8 cellular contexts compared by ENCODE assay signal in genomic region chr2:7203056-7203467, GRCh38.
DNase-seq lines count a peak whose midpoint lies in the region; ATAC-seq and TF ChIP-seq lines count a peak whose summit lies in the region.

No MANE protein-coding gene starts in this region.

- no peaks in the 10 kb centered on the region for H3K27me3 ChIP-seq in H9 (ENCODE audit: insufficient read depth, low read length)

- H2AFZ ChIP-seq in H9 (ENCODE audit: low read length), result no peak overlapping the region

- H3K4me3 Mint-ChIP-seq in H9, result no peak overlapping the region

- H2BK120ac ChIP-seq in H9 (ENCODE audit: low read depth, low read length, poor library complexity, severe bottlenecking), result no peak overlapping the region

- no peak overlapping the region for H2BK12ac ChIP-seq in H9 (ENCODE audit: insufficient read length, low read depth, low read length)

- H4K8ac ChIP-seq in H9 (replicated peaks; ENCODE audit: insufficient read length, low read depth, low read length), result no peak overlapping the region

- no peak overlapping the region for H2AK5ac ChIP-seq in H9 (ENCODE audit: insufficient read length, low read length)

- H3K27ac ChIP-seq in H9 (ENCODE audit: insufficient read length, low read depth, low read length), result no peak overlapping the region
- no peak overlapping the region for H3K27ac ChIP-seq in coronary artery

- H2BK5ac ChIP-seq in H9 (ENCODE audit: insufficient read length, low read length), result no peak overlapping the region

- H3K9me3 ChIP-seq in H9 (ENCODE audit: control insufficient read depth, low read depth, low read length), result no peaks in the 10 kb centered on the region

- ATAC-seq in GM18907 (IDR thresholded peaks at IDR 0.05; ENCODE audit: unreplicated experiment), result no peak

- no CpG with 5 or more reads among the region's 4 CpGs for WGBS in H9 (ENCODE audit: extremely low coverage, insufficient read length, low lambda C conversion rate)

- H4K20me1 ChIP-seq in H9 (ENCODE audit: control insufficient read depth, insufficient read depth, insufficient read length), result no peaks in the 10 kb centered on the region

- peaks cover 2 to 3% of the 10 kb centered on the region in 2 experiments; a peak in 2 of 5 replicates for H3K9me3 Mint-ChIP-seq in H9

- H2BK20ac ChIP-seq in H9 (ENCODE audit: low read depth, low read length, poor library complexity, severe bottlenecking), result no peak overlapping the region

- H3K79me2 ChIP-seq in H9 (ENCODE audit: insufficient read depth, low read length), result no peaks in the 10 kb centered on the region

- no peak overlapping the region for H3K18ac ChIP-seq in H9 (ENCODE audit: insufficient read length, low read depth, low read length)

- no peak overlapping the region for H4K91ac ChIP-seq in H9 (ENCODE audit: insufficient read length, low read depth, low read length)

- no peak overlapping the region for H3K9ac ChIP-seq in H9 (ENCODE audit: extremely low read depth, insufficient read length, low read length)

- no peak overlapping the region for H3K23ac ChIP-seq in H9 (ENCODE audit: insufficient read length, low read depth, low read length)

- H2BK15ac ChIP-seq in H9 (ENCODE audit: low read depth, low read length), result no peak overlapping the region

- TF ChIP-seq CTCF in H9 (conservative IDR thresholded peaks at IDR 0.05), result peak; percentile 98
- peak; percentile 79 for TF ChIP-seq CTCF in coronary artery (IDR thresholded peaks at IDR 0.05)

- no peaks in the 10 kb centered on the region; the same call in 1 of the 2 replicates for H3K4me1 ChIP-seq in H9 (ENCODE audit: insufficient read depth, low read length)

- no peaks in the 10 kb centered on the region for H3K23me2 ChIP-seq in H9 (ENCODE audit: insufficient read length, low read depth, low read length, poor library complexity, severe bottlenecking)

- H3K4ac ChIP-seq in H9 (ENCODE audit: low read depth, low read length), result no peak overlapping the region

- H3K79me1 ChIP-seq in H9 (ENCODE audit: insufficient read depth, low read depth, low read length, poor library complexity, severe bottlenecking), result no peaks in the 10 kb centered on the region

- no peak overlapping the region for H3K56ac ChIP-seq in H9 (ENCODE audit: insufficient read length, low read depth, low read length)

- H3T11ph ChIP-seq in H9 (ENCODE audit: low read length), result no peak overlapping the region

- no peak overlapping the region for H3K4me2 ChIP-seq in H9 (ENCODE audit: insufficient read depth, insufficient read length, low read length)

- peak; percentile 15 for DNase-seq in CMK (ENCODE audit: low read depth)
- DNase-seq in H9, result peak; percentile 51
- DNase-seq in NCI-H345 treated with DMSO at 0.1 percent for 48 hours (lab: John Stamatoyannopoulos, UW; ENCODE audit: unreplicated experiment), result peak; percentile 82
- peak; percentile 26 to 53 for DNase-seq in activated CD4-positive, alpha-beta T cell treated with anti-CD3 and anti-CD28 coated beads for 4 hours
- DNase-seq in coronary artery (ENCODE audit: low spot score), result no peak
- peak; percentile 78 for DNase-seq in medulla oblongata (ENCODE audit: extremely low spot score)
- peak; percentile 11 to 33 for DNase-seq in stimulated activated CD8-positive, alpha-beta memory T cell treated with anti-CD3 and anti-CD28 coated beads, Interleukin-15, amount 100 ng/mL, for 48 hours (ENCODE audit: low read depth in 2 of 2)

- peaks cover 17 to 21% of the 10 kb centered on the region in 2 experiments for H3K4me1 Mint-ChIP-seq in H9

- H3K27me3 Mint-ChIP-seq in H9 (ENCODE audit: low read depth), result no peaks in the 10 kb centered on the region

- no peaks in the 10 kb centered on the region; a peak in 1 of 7 replicates for H3K36me3 Mint-ChIP-seq in H9 (ENCODE audit: insufficient read depth in 1 of 3, low read depth in 3 of 3)

- H3K27ac Mint-ChIP-seq in H9, result no peak overlapping the region

- no peak overlapping the region for H4K5ac ChIP-seq in H9 (ENCODE audit: insufficient read length, low read depth, low read length)

- H3K4me3 ChIP-seq in coronary artery, result no peak overlapping the region

- H3K14ac ChIP-seq in H9 (ENCODE audit: insufficient read depth, low read length), result no peak overlapping the region
